Comparison of ENCODE assay signal across 24 cellular contexts in genomic region chrX:106144755-106145639, GRCh38. TPM values are rescaled to one million over a fixed set of nuclear protein-coding genes. Genes with fewer than 3 reads are reported as not detected.
"Had no signal": no experiment of that assay in that cellular context is flagged by ENCODE, and none has a peak within 500 bp of the region (broad histone marks: within the 10 kb centered on the region; RNA-seq: fewer than 3 reads in every experiment).

No MANE protein-coding gene starts in this region.

- H3K9me3 ChIP-seq: gastrocnemius medialis, prostate gland, sigmoid colon, thyroid gland, uterus had no signal

- H3K4me1 Mint-ChIP-seq: activated CD4-positive, alpha-beta memory T cell treated with anti-CD3 and anti-CD28 coated beads, Interleukin-2, amount 10 ng/mL, durations not matched to agents 7 days and 5 days; activated CD4-positive, alpha-beta T cell treated with anti-CD3 and anti-CD28 coated beads for 36 hours; activated naive CD4-positive, alpha-beta T cell treated with anti-CD3 and anti-CD28 coated beads, Interleukin-2, amount 50 U/mL, for 24 hours; brain; nephron progenitor cell; stimulated activated effector memory CD8-positive, alpha-beta T cell treated with anti-CD3 and anti-CD28 coated beads, Interleukin-12 subunit alpha, Interleukin-12 subunit beta, amount 100 ng/mL, for 72 hours; T-helper 17 cell had no signal

- H3K4me3 Mint-ChIP-seq: activated CD4-positive, alpha-beta memory T cell treated with anti-CD3 and anti-CD28 coated beads, Interleukin-2, amount 10 ng/mL, durations not matched to agents 7 days and 5 days; activated CD4-positive, alpha-beta T cell treated with anti-CD3 and anti-CD28 coated beads for 36 hours; activated naive CD4-positive, alpha-beta T cell treated with anti-CD3 and anti-CD28 coated beads, Interleukin-2, amount 50 U/mL, for 24 hours; activated T-cell treated with anti-CD3 and anti-CD28 coated beads, Interleukin-2, amount 50 U/mL, for 4 hours; brain; dendritic cell treated with granulocyte-macrophage colony-stimulating factor and Interleukin-4, amounts not matched to agents 40 ng/mL and 50 ng/mL, for 4 days; effector memory CD8-positive, alpha-beta T cell; nephron progenitor cell; stimulated activated effector memory CD8-positive, alpha-beta T cell treated with anti-CD3 and anti-CD28 coated beads, Interleukin-12 subunit alpha, Interleukin-12 subunit beta, amount 100 ng/mL, for 72 hours; T-helper 17 cell had no signal

- H3K27me3 ChIP-seq: gastrocnemius medialis, sigmoid colon, thyroid gland had no signal

- H3K27ac ChIP-seq: epithelial cell of prostate, gastrocnemius medialis, prostate gland, sigmoid colon, thyroid gland, uterus had no signal

- H3K27ac Mint-ChIP-seq: activated CD4-positive, alpha-beta memory T cell treated with anti-CD3 and anti-CD28 coated beads, Interleukin-2, amount 10 ng/mL, durations not matched to agents 7 days and 5 days; activated CD4-positive, alpha-beta T cell treated with anti-CD3 and anti-CD28 coated beads for 36 hours; activated naive CD4-positive, alpha-beta T cell treated with anti-CD3 and anti-CD28 coated beads, Interleukin-2, amount 50 U/mL, for 24 hours; brain; dendritic cell treated with granulocyte-macrophage colony-stimulating factor and Interleukin-4, amounts not matched to agents 40 ng/mL and 50 ng/mL, for 4 days; effector memory CD8-positive, alpha-beta T cell; nephron progenitor cell; stimulated activated effector memory CD8-positive, alpha-beta T cell treated with anti-CD3 and anti-CD28 coated beads, Interleukin-12 subunit alpha, Interleukin-12 subunit beta, amount 100 ng/mL, for 72 hours; T-helper 17 cell had no signal

- H3K36me3 ChIP-seq: gastrocnemius medialis, prostate gland, sigmoid colon, thyroid gland, uterus had no signal

- H3K36me3 Mint-ChIP-seq: activated naive CD4-positive, alpha-beta T cell treated with anti-CD3 and anti-CD28 coated beads, Interleukin-2, amount 50 U/mL, for 24 hours; brain; stimulated activated effector memory CD8-positive, alpha-beta T cell treated with anti-CD3 and anti-CD28 coated beads, Interleukin-12 subunit alpha, Interleukin-12 subunit beta, amount 100 ng/mL, for 72 hours had no signal

- H3K4me1 ChIP-seq: gastrocnemius medialis, prostate gland, sigmoid colon, thyroid gland, uterus had no signal

- DNase-seq: activated CD4-positive, alpha-beta memory T cell treated with anti-CD3 and anti-CD28 coated beads, Interleukin-2, amount 10 ng/mL, durations not matched to agents 7 days and 5 days; activated CD4-positive, alpha-beta T cell treated with anti-CD3 and anti-CD28 coated beads for 36 hours; activated effector memory CD4-positive, alpha-beta T cell treated with Interleukin-2 at 50 U/mL for 16 hours; activated T-cell treated with anti-CD3 and anti-CD28 coated beads, Interleukin-2, amount 50 U/mL, for 4 hours; amniotic stem cell; cerebellar nuclear complex; effector memory CD8-positive, alpha-beta T cell; gastrocnemius medialis; mesendoderm; nephron progenitor cell; occipital lobe; sigmoid colon; stimulated activated CD4-positive, alpha-beta T cell treated with anti-CD3 and anti-CD28 coated beads, Interleukin-12 subunit alpha, Interleukin-12 subunit beta, amount 100 ng/mL, for 4 hours; stimulated activated CD4-positive, alpha-beta T cell treated with anti-CD3 and anti-CD28 coated beads, Interleukin-2, amount 100 ng/mL, for 24 hours; T-helper 17 cell; thyroid gland had no signal

- FAIRE-seq: keratinocyte had no signal

- H3K27me3 Mint-ChIP-seq: activated CD4-positive, alpha-beta memory T cell treated with anti-CD3 and anti-CD28 coated beads, Interleukin-2, amount 10 ng/mL, durations not matched to agents 7 days and 5 days; activated CD4-positive, alpha-beta T cell treated with anti-CD3 and anti-CD28 coated beads for 36 hours; activated naive CD4-positive, alpha-beta T cell treated with anti-CD3 and anti-CD28 coated beads, Interleukin-2, amount 50 U/mL, for 24 hours; dendritic cell treated with granulocyte-macrophage colony-stimulating factor and Interleukin-4, amounts not matched to agents 40 ng/mL and 50 ng/mL, for 4 days; effector memory CD8-positive, alpha-beta T cell; T-helper 17 cell had no signal

- H3K4me3 ChIP-seq: gastrocnemius medialis, prostate gland, sigmoid colon, thyroid gland, uterus had no signal

- H3K9me3 Mint-ChIP-seq: activated naive CD4-positive, alpha-beta T cell treated with anti-CD3 and anti-CD28 coated beads, Interleukin-2, amount 50 U/mL, for 24 hours had no signal

- ATAC-seq: activated CD4-positive, alpha-beta T cell treated with anti-CD3 and anti-CD28 coated beads for 36 hours; activated T-cell treated with anti-CD3 and anti-CD28 coated beads, Interleukin-2, amount 50 U/mL, for 4 hours; effector memory CD8-positive, alpha-beta T cell; gastrocnemius medialis; stimulated activated effector memory CD8-positive, alpha-beta T cell treated with anti-CD3 and anti-CD28 coated beads, Interleukin-12 subunit alpha, Interleukin-12 subunit beta, amount 100 ng/mL, for 72 hours; T-helper 17 cell had no signal

RNA-seq across cellular contexts. Expression of gene PWWP3B, which starts 23.1 kb away (rescaled TPM):
- total RNA-seq: activated CD4-positive, alpha-beta memory T cell treated with anti-CD3 and anti-CD28 coated beads, Interleukin-2, amount 10 ng/mL, durations not matched to agents 7 days and 5 days; activated CD4-positive, alpha-beta T cell treated with anti-CD3 and anti-CD28 coated beads for 36 hours; T-helper 17 cell had no signal
